ENCODE assay signal across 2 cellular contexts in the genomic region with DNA sequence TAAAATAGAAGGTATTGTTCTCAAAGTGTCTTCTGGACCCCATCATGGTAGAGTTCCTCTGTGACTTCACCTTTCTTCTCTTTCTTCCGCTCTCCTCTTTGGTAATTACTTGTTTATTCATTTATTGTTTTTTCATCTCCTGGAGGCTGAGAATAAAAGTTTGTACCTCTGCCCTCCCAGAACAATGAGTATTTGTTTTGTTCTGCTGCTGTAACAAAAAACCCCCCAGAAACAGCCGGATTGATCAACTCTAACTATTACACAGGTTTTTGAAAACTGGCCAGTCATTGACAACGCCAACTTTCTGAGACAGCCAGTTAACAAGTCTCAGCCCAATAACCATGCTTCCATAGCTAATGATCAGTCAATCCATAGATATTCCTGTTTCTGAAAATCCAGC.
TF ChIP-seq lines count a peak whose summit lies in the region.

No MANE protein-coding gene starts in this region.

TF ChIP-seq in HepG2, 621 proteins besides CTCF, POLR2A, EP300 and RAD21:
- TF ChIP-seq ZNF12 (CRISPR knock-in tag; IDR thresholded peaks at IDR 0.05) (peak; percentile 93), HIVEP1 (CRISPR knock-in tag; IDR thresholded peaks at IDR 0.05) (no peak), TERF1 (CRISPR knock-in tag; IDR thresholded peaks at IDR 0.05) (no peak), KDM5B (CRISPR knock-in tag; IDR thresholded peaks at IDR 0.05; ENCODE audit: borderline replicate concordance) (no peak), ZBTB21 (CRISPR knock-in tag; IDR thresholded peaks at IDR 0.05) (no peak)

TF ChIP-seq in K562, 482 proteins besides CTCF, POLR2A, EP300 and RAD21:
- no peak for TF ChIP-seq ZFPM2 (CRISPR knock-in tag; IDR thresholded peaks at IDR 0.05)
- TF ChIP-seq, protein P1, sequence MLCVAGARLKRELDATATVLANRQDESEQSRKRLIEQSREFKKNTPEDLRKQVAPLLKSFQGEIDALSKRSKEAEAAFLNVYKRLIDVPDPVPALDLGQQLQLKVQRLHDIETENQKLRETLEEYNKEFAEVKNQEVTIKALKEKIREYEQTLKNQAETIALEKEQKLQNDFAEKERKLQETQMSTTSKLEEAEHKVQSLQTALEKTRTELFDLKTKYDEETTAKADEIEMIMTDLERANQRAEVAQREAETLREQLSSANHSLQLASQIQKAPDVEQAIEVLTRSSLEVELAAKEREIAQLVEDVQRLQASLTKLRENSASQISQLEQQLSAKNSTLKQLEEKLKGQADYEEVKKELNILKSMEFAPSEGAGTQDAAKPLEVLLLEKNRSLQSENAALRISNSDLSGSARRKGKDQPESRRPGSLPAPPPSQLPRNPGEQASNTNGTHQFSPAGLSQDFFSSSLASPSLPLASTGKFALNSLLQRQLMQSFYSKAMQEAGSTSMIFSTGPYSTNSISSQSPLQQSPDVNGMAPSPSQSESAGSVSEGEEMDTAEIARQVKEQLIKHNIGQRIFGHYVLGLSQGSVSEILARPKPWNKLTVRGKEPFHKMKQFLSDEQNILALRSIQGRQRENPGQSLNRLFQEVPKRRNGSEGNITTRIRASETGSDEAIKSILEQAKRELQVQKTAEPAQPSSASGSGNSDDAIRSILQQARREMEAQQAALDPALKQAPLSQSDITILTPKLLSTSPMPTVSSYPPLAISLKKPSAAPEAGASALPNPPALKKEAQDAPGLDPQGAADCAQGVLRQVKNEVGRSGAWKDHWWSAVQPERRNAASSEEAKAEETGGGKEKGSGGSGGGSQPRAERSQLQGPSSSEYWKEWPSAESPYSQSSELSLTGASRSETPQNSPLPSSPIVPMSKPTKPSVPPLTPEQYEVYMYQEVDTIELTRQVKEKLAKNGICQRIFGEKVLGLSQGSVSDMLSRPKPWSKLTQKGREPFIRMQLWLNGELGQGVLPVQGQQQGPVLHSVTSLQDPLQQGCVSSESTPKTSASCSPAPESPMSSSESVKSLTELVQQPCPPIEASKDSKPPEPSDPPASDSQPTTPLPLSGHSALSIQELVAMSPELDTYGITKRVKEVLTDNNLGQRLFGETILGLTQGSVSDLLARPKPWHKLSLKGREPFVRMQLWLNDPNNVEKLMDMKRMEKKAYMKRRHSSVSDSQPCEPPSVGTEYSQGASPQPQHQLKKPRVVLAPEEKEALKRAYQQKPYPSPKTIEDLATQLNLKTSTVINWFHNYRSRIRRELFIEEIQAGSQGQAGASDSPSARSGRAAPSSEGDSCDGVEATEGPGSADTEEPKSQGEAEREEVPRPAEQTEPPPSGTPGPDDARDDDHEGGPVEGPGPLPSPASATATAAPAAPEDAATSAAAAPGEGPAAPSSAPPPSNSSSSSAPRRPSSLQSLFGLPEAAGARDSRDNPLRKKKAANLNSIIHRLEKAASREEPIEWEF (CRISPR knock-in tag; IDR thresholded peaks at IDR 0.05) = no peak
- TF ChIP-seq ZNF12 (CRISPR knock-in tag; IDR thresholded peaks at IDR 0.05) = peak; percentile 61; the same call in 1 of the 2 replicates
- no peak for TF ChIP-seq NR4A1 (CRISPR knock-in tag; IDR thresholded peaks at IDR 0.05)
- no peak for TF ChIP-seq NR4A1 (tag; IDR thresholded peaks at IDR 0.05)
